In genomic region chr11:45771194-45771941, GRCh38 we compare ENCODE assay signal across 7 cellular contexts. TPM values are rescaled to one million over a fixed set of nuclear protein-coding genes. Genes with fewer than 3 reads are reported as not detected.
A peak's percentile ranks its signal among the peaks of the same experiment; 100 is the strongest.
DNase-seq lines count a peak whose midpoint lies in the region; ATAC-seq, FAIRE-seq and TF ChIP-seq lines count a peak whose summit lies in the region.

No MANE protein-coding gene starts in this region.

- H3K4me2 ChIP-seq in keratinocyte (ENCODE audit: control insufficient read depth, extremely low read depth, insufficient read depth, low read depth, low read length) = peak overlapping the region; percentile 100

- peak; percentile 89 for TF ChIP-seq CTCF in GM13976 (IDR thresholded peaks at IDR 0.05; ENCODE audit: borderline replicate concordance, control extremely low read depth, extremely low read depth, insufficient read depth, missing control alignments)
- TF ChIP-seq CTCF in WERI-Rb-1 (IDR thresholded peaks at IDR 0.05; ENCODE audit: low read depth, low read length) = peak; percentile 83
- peak; percentile 66 to 93 (median 87) for TF ChIP-seq CTCF in keratinocyte (optimal IDR thresholded peaks at IDR 0.05 in 1 of 3, IDR thresholded peaks at IDR 0.05 in 1 of 3, conservative IDR thresholded peaks at IDR 0.05 in 1 of 3; ENCODE audit: extremely low read depth in 1 of 3, insufficient read depth in 2 of 3, low read length in 3 of 3)

- peaks cover 4% of the 10 kb centered on the region for H3K9me1 ChIP-seq in keratinocyte (ENCODE audit: control insufficient read depth, extremely low read depth, insufficient read depth, low read length)

- no peaks in the 10 kb centered on the region for H3K79me2 ChIP-seq in keratinocyte (ENCODE audit: control insufficient read depth, insufficient read depth, low read length)

- peak; percentile 36 for ATAC-seq in HG02763 (IDR thresholded peaks at IDR 0.05; ENCODE audit: unreplicated experiment)

- DNase-seq in GM13976 (ENCODE audit: low spot score) = peak; percentile 79
- DNase-seq in NCI-H1694 (lab: John Stamatoyannopoulos, UW) = peak; percentile 28
- peak; percentile 72 for DNase-seq in WERI-Rb-1
- DNase-seq in caudate nucleus (lab: John Stamatoyannopoulos, UW) = peak in 46 of 61 donors; percentile 2 to 83 (median 55)
- no peak for DNase-seq in keratinocyte (ENCODE audit: low read depth, low spot score)
- DNase-seq in stimulated activated CD4-positive, alpha-beta T cell treated with anti-CD3 and anti-CD28 coated beads, Interleukin-12 subunit alpha, Interleukin-12 subunit beta, amount 100 ng/mL, for 48 hours (ENCODE audit: low read depth in 2 of 3, low spot score in 1 of 3) = peak; percentile 39 to 87 (median 60)

- H3K27ac ChIP-seq in WERI-Rb-1 (no peak overlapping the region), caudate nucleus (ENCODE audit: low read depth, low read length) (no peak overlapping the region), keratinocyte (ENCODE audit: control insufficient read depth, insufficient read depth, low read length) (no peak overlapping the region)

- no peak for FAIRE-seq in keratinocyte (lab: Jason Lieb, UNC)

- dilution Hi-C loops in keratinocyte (cut with MboI; ENCODE audit: extremely low pct_ligation_motif_present, low sequenced_read_pairs) = no loop called here

- peak overlapping the region; percentile 43 for H3K9ac ChIP-seq in keratinocyte (ENCODE audit: control insufficient read depth, extremely low read depth, insufficient read depth, low read length)

- H3K27me3 ChIP-seq in WERI-Rb-1 (ENCODE audit: insufficient read depth, low read depth, severe bottlenecking) (no peaks in the 10 kb centered on the region), keratinocyte (ENCODE audit: control insufficient read depth, extremely low read depth, insufficient read depth, low read length) (peaks cover 12% of the 10 kb centered on the region)

- peak overlapping the region; percentile 93 for H2AFZ ChIP-seq in keratinocyte (ENCODE audit: control insufficient read depth, low read length)

- in situ Hi-C loops in GM13976 (cut with MboI; ENCODE audit: low sequenced_read_pairs, unreplicated experiment) = loop anchor here (25.0 kb wide), 1 partner anchor 409 kb away; no protein-coding TSS in a partner anchor

- peaks cover 4% of the 10 kb centered on the region for H3K4me1 ChIP-seq in keratinocyte (ENCODE audit: control insufficient read depth, extremely low read depth, insufficient read depth, low read length)

- H3K4me3 ChIP-seq in WERI-Rb-1 (ENCODE audit: low read depth, low read length) = peak overlapping the region; percentile 49
- H3K4me3 ChIP-seq in keratinocyte (ENCODE audit: control insufficient read depth in 2 of 3, extremely low read depth in 1 of 3, insufficient read depth in 2 of 3, low read depth in 1 of 3, low read length in 3 of 3) = peak overlapping the region; percentile 32 to 83 (median 73)

- H3K9me3 ChIP-seq in WERI-Rb-1 (ENCODE audit: severe bottlenecking) (no peaks in the 10 kb centered on the region), keratinocyte (ENCODE audit: control insufficient read depth, low read depth, low read length) (no peaks in the 10 kb centered on the region)

- no peaks in the 10 kb centered on the region for H3K36me3 ChIP-seq in WERI-Rb-1
- no peaks in the 10 kb centered on the region for H3K36me3 ChIP-seq in keratinocyte (ENCODE audit: control insufficient read depth in 2 of 2, extremely low read depth in 1 of 2, insufficient read depth in 2 of 2, low read length in 2 of 2)

- no peaks in the 10 kb centered on the region for H4K20me1 ChIP-seq in keratinocyte (ENCODE audit: control insufficient read depth, extremely low read depth, insufficient read depth, low read length)

RNA-seq across cellular contexts. Expression of gene SLC35C1, which starts 33.6 kb away (rescaled TPM):
- 4.9 to 8.4 TPM (median 6.2 TPM) in 3 replicates for polyA plus RNA-seq in keratinocyte
- 2.2 TPM for polyA plus RNA-seq in keratinocyte (2011; ENCODE audit: low read depth)
- polyA plus RNA-seq in keratinocyte (2011; cell fraction: cytosol; rRNA removed) = 6.2 and 12.6 TPM in 2 replicates
- 11.4 and 15.7 TPM in 2 replicates for polyA plus RNA-seq in keratinocyte (2011; cell fraction: nucleus; rRNA removed)
- polyA plus RNA-seq in keratinocyte (2012; ENCODE audit: low replicate concordance) = 7.6 and 18.7 TPM in 2 replicates
- polyA minus RNA-seq in keratinocyte = 5.3 to 23.3 TPM (median 9.3 TPM) in 3 replicates
- polyA minus RNA-seq in keratinocyte (2011; cell fraction: cytosol; rRNA and poly(A)+ RNA removed) = 26.9 TPM
- 17.1 and 20.6 TPM in 2 replicates for polyA minus RNA-seq in keratinocyte (2011; cell fraction: nucleus; rRNA and poly(A)+ RNA removed)
